In the genomic region with DNA sequence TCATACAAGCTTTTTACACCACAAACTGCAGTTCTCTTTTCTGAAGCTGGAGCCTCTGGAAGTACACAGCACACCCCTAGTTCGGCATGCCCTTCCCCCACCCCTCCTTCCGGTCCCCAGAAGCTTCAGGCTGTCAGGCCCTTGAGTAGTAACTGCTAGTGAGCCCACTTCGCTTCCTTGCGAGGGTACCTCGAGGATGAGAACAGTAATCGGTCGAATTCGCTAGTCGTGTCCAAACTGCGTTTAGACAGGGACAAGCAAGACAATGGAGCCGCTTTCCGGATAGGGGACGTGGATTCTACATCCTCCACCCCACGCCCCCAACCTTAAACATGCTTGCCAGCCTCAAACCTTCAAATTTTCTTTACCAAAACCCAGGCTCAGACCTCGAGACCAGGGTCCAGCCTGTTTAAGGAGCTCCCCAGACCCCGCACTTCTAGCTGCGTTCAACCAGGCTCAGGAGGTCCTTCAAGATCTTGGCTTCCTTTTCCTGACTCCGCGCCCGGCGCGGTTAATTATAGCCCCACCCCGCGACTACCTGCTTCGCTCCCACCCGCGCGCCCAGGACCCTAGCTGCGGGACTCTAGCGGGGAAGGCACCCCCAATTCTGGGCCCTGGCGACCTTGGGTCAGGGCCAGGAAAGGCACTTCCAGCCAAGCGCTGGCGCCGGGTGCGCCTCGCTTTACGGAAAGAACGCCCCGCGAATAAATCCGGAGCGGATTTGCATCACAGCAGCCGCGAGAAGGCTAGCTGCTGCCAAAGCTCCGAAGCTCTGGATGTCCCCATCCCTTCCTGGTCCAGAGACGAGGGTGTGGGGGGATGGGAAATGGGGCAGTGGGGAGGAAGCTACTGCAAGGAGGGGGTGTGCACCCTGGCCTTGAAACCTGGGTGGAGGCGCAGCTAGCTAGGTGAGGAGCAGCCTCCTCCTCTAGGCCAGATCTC, we compare ENCODE assay signal across 8 cellular contexts. TPM values are rescaled to one million over a fixed set of nuclear protein-coding genes. Genes with fewer than 3 reads are reported as not detected.
DNase-seq lines count a peak whose midpoint lies in the region; ATAC-seq and TF ChIP-seq lines count a peak whose summit lies in the region.
"Had no signal": no experiment of that assay in that cellular context is flagged by ENCODE, and none has a peak within 500 bp of the region (broad histone marks: within the 10 kb centered on the region; RNA-seq: fewer than 3 reads in every experiment).

No MANE protein-coding gene starts in this region.

- H3K4me1 Mint-ChIP-seq in effector memory CD8-positive, alpha-beta T cell (ENCODE audit: low read depth in 2 of 2) = peaks cover 13 to 15% of the 10 kb centered on the region in 2 donors
- H3K4me1 Mint-ChIP-seq in nephron = no peaks in the 10 kb centered on the region

- TF ChIP-seq CTCF in nephron (IDR thresholded peaks at IDR 0.05; ENCODE audit: unreplicated experiment in 3 of 3) = no peak
- no peak for TF ChIP-seq CTCF in transverse colon (IDR thresholded peaks at IDR 0.05)

- H3K9me3 Mint-ChIP-seq in effector memory CD8-positive, alpha-beta T cell = no peaks in the 10 kb centered on the region
- no peaks in the 10 kb centered on the region for H3K9me3 Mint-ChIP-seq in nephron

- peaks cover 7 to 22% (median 10%) of the 10 kb centered on the region in 4 donors for H3K4me1 ChIP-seq in transverse colon

- peak; percentile 67 for ATAC-seq in effector memory CD8-positive, alpha-beta T cell (replicated peaks)

- DNase-seq in H7 = peak; percentile 77
- DNase-seq in activated CD4-positive, alpha-beta T cell treated with anti-CD3 and anti-CD28 coated beads, Interleukin-2, amount 50 U/mL, for 48 hours = peak; percentile 45 to 52
- DNase-seq in effector memory CD8-positive, alpha-beta T cell = peak; percentile 13 to 23 (median 16)
- no peak for DNase-seq in transverse colon
- no peak for DNase-seq in NCI-H1436 (lab: John Stamatoyannopoulos, UW)
- no peak for DNase-seq in NCI-H2107 (lab: John Stamatoyannopoulos, UW)

- peaks cover 17% of the 10 kb centered on the region for H3K27me3 ChIP-seq in H7 (ENCODE audit: control insufficient read depth, insufficient read depth, low read length)
- peaks cover 14% of the 10 kb centered on the region for H3K27me3 ChIP-seq in transverse colon

- WGBS in transverse colon (ENCODE audit: low coverage in 1 of 2), 2 donors = 18% methylated on average over 45 of the region's 47 CpGs; no CpG with 5 or more reads in 1 of the 2 donors

- intact Hi-C loops in transverse colon (cut with DNase I; ENCODE audit: low total_unique reads) = no loop called here

- H3K27ac ChIP-seq in transverse colon = peak overlapping the region; percentile 2 to 50 (median 45)

- peak overlapping the region; percentile 16; the same call in 1 of the 2 replicates for H3K4me3 ChIP-seq in H7 (ENCODE audit: insufficient read depth, low read depth, low read length)
- peak overlapping the region; percentile 33 to 59 (median 36) for H3K4me3 ChIP-seq in transverse colon

- no peaks in the 10 kb centered on the region for H3K9me3 ChIP-seq in transverse colon

- TF ChIP-seq EP300 in transverse colon (IDR thresholded peaks at IDR 0.05; ENCODE audit: low read depth) = no peak

- H3K36me3 Mint-ChIP-seq in effector memory CD8-positive, alpha-beta T cell (ENCODE audit: insufficient read depth) = no peaks in the 10 kb centered on the region
- H3K36me3 Mint-ChIP-seq in nephron (ENCODE audit: low read depth) = no peaks in the 10 kb centered on the region

- H3K27me3 Mint-ChIP-seq in effector memory CD8-positive, alpha-beta T cell = peaks cover 0 to 13% of the 10 kb centered on the region in 2 donors
- peaks cover 56% of the 10 kb centered on the region for H3K27me3 Mint-ChIP-seq in nephron (ENCODE audit: low read depth)

- peak overlapping the region; percentile 93 to 94 for H3K27ac Mint-ChIP-seq in effector memory CD8-positive, alpha-beta T cell
- no peak overlapping the region for H3K27ac Mint-ChIP-seq in nephron

- no peaks in the 10 kb centered on the region for H3K36me3 ChIP-seq in H7 (replicated peaks; ENCODE audit: control insufficient read depth, insufficient read depth, low read length)
- no peaks in the 10 kb centered on the region for H3K36me3 ChIP-seq in transverse colon

- in situ Hi-C loops in transverse colon (cut with MboI; ENCODE audit: low pct_ligation_motif_present in 1 of 4, low pct_unique_long_range_greater_than_20kb in 1 of 4, low sequenced_read_pairs in 3 of 4) = no loop called here

- no peak for TF ChIP-seq POLR2A in transverse colon (IDR thresholded peaks at IDR 0.05)

- peak overlapping the region; percentile 84 to 90 for H3K4me3 Mint-ChIP-seq in effector memory CD8-positive, alpha-beta T cell
- H3K4me3 Mint-ChIP-seq in nephron = peak overlapping the region; percentile 56 to 65 (median 58)

RNA-seq across cellular contexts. Expression of a gene that starts 8.1 kb away (rescaled TPM):
- not detected in 2 replicates for total RNA-seq in H7 (2014; rRNA removed; shearing (Covaris generic))
- 1,000 to 10,000 TPM in 2 of 4 donors, 100 to 1,000 TPM in 2; 228 to 1,657 (median 1,038) TPM for total RNA-seq in transverse colon
- total RNA-seq: SK-MEL-5 had no signal

RNA-seq across cellular contexts. Expression of a gene that starts 9.5 kb away (rescaled TPM):
- not detected in 2 replicates for total RNA-seq in H7 (2014; rRNA removed; shearing (Covaris generic))
- total RNA-seq in transverse colon = not detected
- total RNA-seq: SK-MEL-5 had no signal

RNA-seq across cellular contexts. Expression of a gene that starts 31.4 kb away (rescaled TPM):
- total RNA-seq in H7 (2014; rRNA removed; shearing (Covaris generic)) = 87.1 and 95.2 TPM in 2 replicates
- total RNA-seq in transverse colon = 10 to 100 TPM; 13.3 to 35.5 (median 27.6) TPM

RNA-seq across cellular contexts. Expression of a gene that starts 34.4 kb away (rescaled TPM):
- 5.7 and 7.0 TPM in 2 replicates for total RNA-seq in H7 (2014; rRNA removed; shearing (Covaris generic))
- total RNA-seq in transverse colon = 1 to 10 TPM; 3.0 to 5.9 (median 4.7) TPM

RNA-seq across cellular contexts. Expression of a gene that starts 36.3 kb away (rescaled TPM):
- total RNA-seq in H7 (2014; rRNA removed; shearing (Covaris generic)) = 3.6 and 4.5 TPM in 2 replicates
- total RNA-seq in transverse colon = 1 to 10 TPM in 3 of 4 donors, not detected in 1; 1.9 to 7.0 (median 2.3) TPM

Comparison
In these comparisons a context has a peak if more than half of its experiments do, and no peak if none do; other contexts are left out.
1. DNase-seq: peak in H7 (single experiment), activated CD4-positive, alpha-beta T cell treated with anti-CD3 and anti-CD28 coated beads, Interleukin-2, amount 50 U/mL, for 48 hours (2 of 2) and effector memory CD8-positive, alpha-beta T cell (3 of 3); none in transverse colon (single experiment), NCI-H1436 (single experiment) and NCI-H2107 (single experiment).
2. H3K27ac Mint-ChIP-seq: peak in effector memory CD8-positive, alpha-beta T cell (2 of 2); none in nephron (0 of 3).
3. RNA of a gene that starts 8.1 kb away (total RNA-seq): 228 to 1,657 TPM in transverse colon; not detected in H7; every median in the first group is over 100 times any median in the second.